Comparison of ENCODE assay signal across 2 cellular contexts in the genomic region with DNA sequence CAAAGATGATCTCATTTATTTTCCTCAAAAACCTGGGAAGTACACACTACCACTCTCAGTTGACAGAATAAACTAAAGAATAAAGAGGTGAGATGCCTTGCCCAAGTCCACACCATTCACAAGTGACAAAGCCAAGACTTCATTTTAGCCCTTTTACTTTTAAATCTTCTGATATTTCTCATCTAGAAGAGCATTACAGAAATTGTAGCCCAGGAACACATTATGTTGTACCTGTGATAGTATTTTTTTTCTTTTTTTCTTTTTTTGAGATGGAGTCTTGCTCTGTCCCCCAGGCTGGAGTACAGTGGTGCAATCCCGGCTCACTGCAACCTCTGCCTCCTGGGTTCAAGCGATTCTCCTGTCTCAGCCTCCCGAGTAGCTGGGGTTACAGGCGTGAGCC.
TF ChIP-seq lines count a peak whose summit lies in the region.

No MANE protein-coding gene starts in this region.

TF ChIP-seq in HEK293, 187 proteins besides CTCF, POLR2A, EP300 and RAD21:
- TF ChIP-seq PRDM10 (tag by site-specific recombination; IDR thresholded peaks at IDR 0.05) = peak; percentile 92
TF ChIP-seq in HEK293: peak in this region for 1; not testable (repeated sequence) for 186.

TF ChIP-seq in K562, 482 proteins besides CTCF, POLR2A, EP300 and RAD21:
- peak; percentile 26 for TF ChIP-seq PRDM10 (IDR thresholded peaks at IDR 0.05; ENCODE audit: partially characterized antibody)
